ENCODE assay signal across 19 cellular contexts in genomic region chr7:150453892-150454291, GRCh38. TPM values are rescaled to one million over a fixed set of nuclear protein-coding genes. Genes with fewer than 3 reads are reported as not detected.
DNase-seq lines count a peak whose midpoint lies in the region.
"Had no signal": no experiment of that assay in that cellular context is flagged by ENCODE, and none has a peak within 500 bp of the region (broad histone marks: within the 10 kb centered on the region; RNA-seq: fewer than 3 reads in every experiment).

No MANE protein-coding gene starts in this region.

- DNase-seq in T-helper 2 cell treated with Interferon-gamma antibody and Interleukin-4, amounts not matched to agents 5 μg/mL and 100 μg/mL, for 36 hours (ENCODE audit: low spot score) = no peak
- DNase-seq in T-helper 2 cell (no peak), posterior cingulate gyrus (no peak), GM23248 (no peak), ACHN (no peak)
- no peak for DNase-seq in CD4-positive, alpha-beta memory T cell
- DNase-seq in activated naive CD8-positive, alpha-beta T cell treated with anti-CD3 and anti-CD28 coated beads for 36 hours = no peak
- DNase-seq: 8988T; adrenal gland; BE2C; KG1; NCI-H1092; NCI-H526; stimulated activated CD4-positive, alpha-beta T cell treated with anti-CD3 and anti-CD28 coated beads, Interleukin-4, amount 100 ng/mL, for 4 hours; SW 1271; thyroid gland; WERI-Rb-1 had no signal

- H3K4me3 Mint-ChIP-seq in T-helper 2 cell treated with Interferon-gamma antibody and Interleukin-4, amounts not matched to agents 5 μg/mL and 100 μg/mL, for 36 hours = peak overlapping the region; percentile 81
- H3K4me3 Mint-ChIP-seq in CD4-positive, alpha-beta memory T cell = peak overlapping the region; percentile 93 to 100 (median 100)
- H3K4me3 Mint-ChIP-seq in activated naive CD8-positive, alpha-beta T cell treated with anti-CD3 and anti-CD28 coated beads for 36 hours = peak overlapping the region; percentile 85
- H3K4me3 Mint-ChIP-seq: nephron had no signal

- H3K27ac ChIP-seq in CD4-positive, alpha-beta memory T cell (ENCODE audit: low read depth, low read length) = peak overlapping the region; percentile 48
- no peak overlapping the region for H3K27ac ChIP-seq in GM23248
- H3K27ac ChIP-seq: adrenal gland, thyroid gland, WERI-Rb-1 had no signal

- H3K79me2 ChIP-seq in GM23248 (ENCODE audit: insufficient read depth) = no peaks in the 10 kb centered on the region

- no peak overlapping the region for H2AFZ ChIP-seq in GM23248

- H3F3A ChIP-seq in GM23248 (ENCODE audit: insufficient read depth) = no peaks in the 10 kb centered on the region

- H3K4me3 ChIP-seq in CD4-positive, alpha-beta memory T cell (ENCODE audit: low read length in 2 of 2) = peak overlapping the region; percentile 61 to 75
- H3K4me3 ChIP-seq in mononuclear cell (ENCODE audit: low read length) (peak overlapping the region; percentile 92), GM23248 (no peak overlapping the region)
- H3K4me3 ChIP-seq: thyroid gland had no signal

- WGBS in GM23248 (ENCODE audit: low coverage in 1 of 2, low lambda C conversion rate in 2 of 2, missing lambda C conversion rate in 2 of 2), 2 experiments = 14 to 24% methylated on average over 3 to 5 of the region's 5 CpGs

- no peaks in the 10 kb centered on the region for H3K27me3 Mint-ChIP-seq in T-helper 2 cell treated with Interferon-gamma antibody and Interleukin-4, amounts not matched to agents 5 μg/mL and 100 μg/mL, for 36 hours (ENCODE audit: low read depth)
- H3K27me3 Mint-ChIP-seq in CD4-positive, alpha-beta memory T cell = no peaks in the 10 kb centered on the region
- H3K27me3 Mint-ChIP-seq in activated naive CD8-positive, alpha-beta T cell treated with anti-CD3 and anti-CD28 coated beads for 36 hours = no peaks in the 10 kb centered on the region

- CTCF ChIA-PET in CD4-positive, alpha-beta memory T cell (lab: Charles Lee; ENCODE audit: partially characterized antibody) = interaction anchor here (0.8 to 10.5 kb wide), 3 partner anchors 31 to 60 kb away, joined by 3 to 146 read pairs (median 5); partner anchors contain the start of gene GIMAP7

- H4K20me1 ChIP-seq in GM23248 (ENCODE audit: insufficient read depth) = no peaks in the 10 kb centered on the region

- peaks cover 27% of the 10 kb centered on the region for H3K9me3 Mint-ChIP-seq in T-helper 2 cell treated with Interferon-gamma antibody and Interleukin-4, amounts not matched to agents 5 μg/mL and 100 μg/mL, for 36 hours
- peaks cover 2 to 41% (median 20%) of the 10 kb centered on the region in 8 donors for H3K9me3 Mint-ChIP-seq in CD4-positive, alpha-beta memory T cell
- peaks cover 20% of the 10 kb centered on the region for H3K9me3 Mint-ChIP-seq in activated naive CD8-positive, alpha-beta T cell treated with anti-CD3 and anti-CD28 coated beads for 36 hours

- intact Hi-C loops in CD4-positive, alpha-beta memory T cell (cut with micrococcal nuclease) = no loop called here
- intact Hi-C loops in posterior cingulate gyrus (cut with DNase I) = loop anchor here (10.0 kb wide), 1 partner anchor 111 kb away; the partner anchor contains the start of gene GIMAP4

- peaks cover 4% of the 10 kb centered on the region for H3K36me3 ChIP-seq in CD4-positive, alpha-beta memory T cell (ENCODE audit: insufficient read depth, low read length)
- no peaks in the 10 kb centered on the region for H3K36me3 ChIP-seq in GM23248 (ENCODE audit: low read depth)
- H3K36me3 ChIP-seq: adrenal gland, BE2C, thyroid gland, WERI-Rb-1 had no signal

- H3K27me3 ChIP-seq in CD4-positive, alpha-beta memory T cell (ENCODE audit: insufficient read depth, low read length) = no peaks in the 10 kb centered on the region
- H3K27me3 ChIP-seq in mononuclear cell (ENCODE audit: insufficient read depth, low read length) = no peaks in the 10 kb centered on the region
- H3K27me3 ChIP-seq in GM23248 (replicated peaks; ENCODE audit: insufficient read depth) = peaks cover 26% of the 10 kb centered on the region
- H3K27me3 ChIP-seq: BE2C, thyroid gland had no signal

- peaks cover 64% of the 10 kb centered on the region for H3K36me3 Mint-ChIP-seq in T-helper 2 cell treated with Interferon-gamma antibody and Interleukin-4, amounts not matched to agents 5 μg/mL and 100 μg/mL, for 36 hours (ENCODE audit: low read depth)
- H3K36me3 Mint-ChIP-seq in CD4-positive, alpha-beta memory T cell = peaks cover 59 to 73% of the 10 kb centered on the region in 2 donors
- peaks cover 57% of the 10 kb centered on the region for H3K36me3 Mint-ChIP-seq in activated naive CD8-positive, alpha-beta T cell treated with anti-CD3 and anti-CD28 coated beads for 36 hours

- peak overlapping the region; percentile 76 for H3K27ac Mint-ChIP-seq in T-helper 2 cell treated with Interferon-gamma antibody and Interleukin-4, amounts not matched to agents 5 μg/mL and 100 μg/mL, for 36 hours
- H3K27ac Mint-ChIP-seq in CD4-positive, alpha-beta memory T cell = peak overlapping the region; percentile 84 to 96 (median 88)
- peak overlapping the region; percentile 92 for H3K27ac Mint-ChIP-seq in activated naive CD8-positive, alpha-beta T cell treated with anti-CD3 and anti-CD28 coated beads for 36 hours
- H3K27ac Mint-ChIP-seq: nephron had no signal

- no peaks in the 10 kb centered on the region for H3K9me2 ChIP-seq in GM23248 (ENCODE audit: insufficient read depth)

- no peak overlapping the region for H3K9ac ChIP-seq in GM23248

- H3K4me1 ChIP-seq in CD4-positive, alpha-beta memory T cell (ENCODE audit: insufficient read depth, low read length) = peaks cover 62% of the 10 kb centered on the region
- H3K4me1 ChIP-seq in mononuclear cell (ENCODE audit: insufficient read depth, low read length) (peaks cover 59% of the 10 kb centered on the region), GM23248 (ENCODE audit: insufficient read depth) (no peaks in the 10 kb centered on the region)
- H3K4me1 ChIP-seq: BE2C had no signal

- H3K4me1 Mint-ChIP-seq in T-helper 2 cell treated with Interferon-gamma antibody and Interleukin-4, amounts not matched to agents 5 μg/mL and 100 μg/mL, for 36 hours (ENCODE audit: low read depth) = peaks cover 45% of the 10 kb centered on the region
- peaks cover 42 to 83% (median 56%) of the 10 kb centered on the region in 4 donors for H3K4me1 Mint-ChIP-seq in CD4-positive, alpha-beta memory T cell
- peaks cover 44% of the 10 kb centered on the region for H3K4me1 Mint-ChIP-seq in activated naive CD8-positive, alpha-beta T cell treated with anti-CD3 and anti-CD28 coated beads for 36 hours

- peaks cover 0 to 17% of the 10 kb centered on the region in 2 donors for H3K9me3 ChIP-seq in CD4-positive, alpha-beta memory T cell (ENCODE audit: control insufficient read depth in 1 of 2, low read length in 2 of 2)
- no peaks in the 10 kb centered on the region for H3K9me3 ChIP-seq in mononuclear cell (ENCODE audit: low read depth, low read length)
- H3K9me3 ChIP-seq in GM23248 (ENCODE audit: low read depth) = no peaks in the 10 kb centered on the region
- H3K9me3 ChIP-seq: adrenal gland, BE2C, thyroid gland had no signal

- in situ Hi-C loops in GM23248 (cut with MboI) (no loop called here), ACHN (cut with HindIII; ENCODE audit: low pct_ligation_motif_present, low pct_unique_long_range_greater_than_20kb, low sequenced_read_pairs) (no loop called here)

- no peak overlapping the region for H3K4me2 ChIP-seq in GM23248 (ENCODE audit: unreplicated experiment)

- POLR2A ChIA-PET in CD4-positive, alpha-beta memory T cell (lab: Charles Lee; ENCODE audit: partially characterized antibody) = interaction anchor here (1.0 to 31.1 kb wide), 11 partner anchors 20 to 302 kb away, joined by 3 to 1079 read pairs (median 232); partner anchors contain the start of genes GIMAP1, GIMAP4, GIMAP6 and GIMAP7

RNA-seq across cellular contexts. Expression of gene GIMAP8, which starts 3.5 kb away (rescaled TPM):
- 10 to 100 TPM; 59.0 to 62.5 TPM for total RNA-seq in CD4-positive, alpha-beta memory T cell
- 10 to 100 TPM in 1 of 2 donors, 1 to 10 TPM in 1; 9.8 to 39.9 TPM for polyA plus RNA-seq in CD4-positive, alpha-beta memory T cell
- 10 to 100 TPM; 11.1 to 11.9 TPM for total RNA-seq in activated naive CD8-positive, alpha-beta T cell treated with anti-CD3 and anti-CD28 coated beads for 36 hours
- total RNA-seq in mononuclear cell = 4.2 TPM
- not detected in 2 replicates for total RNA-seq in GM23248 (2014; rRNA removed; shearing (Covaris generic))
- not detected in 2 replicates for polyA plus RNA-seq in GM23248 (2016; fragmentation: Nextera tagmentation; extraction: Ambion mirVana)

Comparison
In these comparisons a context has a peak if more than half of its experiments do, and no peak if none do; other contexts are left out.
1. RNA of gene GIMAP8, which starts 3.5 kb away (total RNA-seq): 59.0 to 62.5 TPM in CD4-positive, alpha-beta memory T cell; 11.1 to 11.9 TPM in activated naive CD8-positive, alpha-beta T cell treated with anti-CD3 and anti-CD28 coated beads for 36 hours, 4.2 TPM in mononuclear cell (single experiment) and not detected in GM23248; every median in the first group is over 4 times any median in the second.
2. Peak in every context shown above with its lines, with median percentiles within 50 percentile points of each other: H3K27ac Mint-ChIP-seq and H3K4me3 Mint-ChIP-seq.